ENCODE assay signal across 8 cellular contexts in genomic region chr3:30511524-30512278, GRCh38.
A peak's percentile ranks its signal among the peaks of the same experiment; 100 is the strongest.
DNase-seq lines count a peak whose midpoint lies in the region; ATAC-seq and TF ChIP-seq lines count a peak whose summit lies in the region.

No MANE protein-coding gene starts in this region.

- POLR2A ChIA-PET in activated CD8-positive, alpha-beta T cell treated with anti-CD3 and anti-CD28 coated beads for 36 hours (lab: Charles Lee): no interaction called here
- POLR2A ChIA-PET in activated CD8-positive, alpha-beta T cell treated with anti-CD3 and anti-CD28 coated beads, Interleukin-2, amount 10 ng/mL, durations not matched to agents 7 days and 5 days (lab: Charles Lee): no interaction called here

- no peaks in the 10 kb centered on the region for H3K9me3 Mint-ChIP-seq in activated CD8-positive, alpha-beta T cell treated with anti-CD3 and anti-CD28 coated beads for 36 hours
- H3K9me3 Mint-ChIP-seq in activated CD8-positive, alpha-beta T cell treated with anti-CD3 and anti-CD28 coated beads, Interleukin-2, amount 10 ng/mL, durations not matched to agents 7 days and 5 days (ENCODE audit: insufficient read depth): no peaks in the 10 kb centered on the region
- peaks cover 4% of the 10 kb centered on the region for H3K9me3 Mint-ChIP-seq in activated T-helper 17 cell treated with anti-CD3 and anti-CD28 coated beads, Interleukin-2, amount 50 U/mL, for 72 hours

- CTCF ChIA-PET in activated CD8-positive, alpha-beta T cell treated with anti-CD3 and anti-CD28 coated beads for 36 hours (lab: Charles Lee): interaction anchor here (0.7 kb wide), 1 partner anchor 8 kb away, joined by 3 read pairs; no protein-coding TSS in a partner anchor
- CTCF ChIA-PET in activated CD8-positive, alpha-beta T cell treated with anti-CD3 and anti-CD28 coated beads, Interleukin-2, amount 10 ng/mL, durations not matched to agents 7 days and 5 days (lab: Charles Lee): interaction anchor here (0.7 kb wide), 1 partner anchor 222 kb away, joined by 3 read pairs; no protein-coding TSS in a partner anchor

- DNase-seq in activated CD8-positive, alpha-beta T cell treated with anti-CD3 and anti-CD28 coated beads for 36 hours: peak; percentile 40
- no peak for DNase-seq in activated CD8-positive, alpha-beta T cell treated with anti-CD3 and anti-CD28 coated beads, Interleukin-2, amount 10 ng/mL, durations not matched to agents 7 days and 5 days
- peak; percentile 58 for DNase-seq in hepatocyte (ENCODE audit: low spot score)
- peak in 1 of 2 donors; percentile 52 for DNase-seq in tibial nerve (ENCODE audit: low spot score in 2 of 2)
- DNase-seq in NCI-H82 (lab: John Stamatoyannopoulos, UW): no peak
- no peak for DNase-seq in mesenteric fat pad (ENCODE audit: low spot score)

- H2AFZ ChIP-seq in hepatocyte: no peak overlapping the region

- ATAC-seq in activated CD8-positive, alpha-beta T cell treated with anti-CD3 and anti-CD28 coated beads for 36 hours: no peak
- ATAC-seq in activated CD8-positive, alpha-beta T cell treated with anti-CD3 and anti-CD28 coated beads, Interleukin-2, amount 10 ng/mL, durations not matched to agents 7 days and 5 days: no peak
- peak; percentile 44 for ATAC-seq in activated T-helper 17 cell treated with anti-CD3 and anti-CD28 coated beads, Interleukin-2, amount 50 U/mL, for 72 hours (replicated peaks)
- no peak for ATAC-seq in GM18517 (IDR thresholded peaks at IDR 0.05; ENCODE audit: unreplicated experiment)

- peaks cover 12% of the 10 kb centered on the region for H3K4me1 Mint-ChIP-seq in activated CD8-positive, alpha-beta T cell treated with anti-CD3 and anti-CD28 coated beads for 36 hours (ENCODE audit: low read depth)
- H3K4me1 Mint-ChIP-seq in activated CD8-positive, alpha-beta T cell treated with anti-CD3 and anti-CD28 coated beads, Interleukin-2, amount 10 ng/mL, durations not matched to agents 7 days and 5 days (ENCODE audit: low read depth): peaks cover 7% of the 10 kb centered on the region
- H3K4me1 Mint-ChIP-seq in activated T-helper 17 cell treated with anti-CD3 and anti-CD28 coated beads, Interleukin-2, amount 50 U/mL, for 72 hours: peaks cover 5% of the 10 kb centered on the region

- H3K9me3 ChIP-seq in hepatocyte (ENCODE audit: low read depth): no peaks in the 10 kb centered on the region
- H3K9me3 ChIP-seq in tibial nerve: no peaks in the 10 kb centered on the region

- no peaks in the 10 kb centered on the region for H3K27me3 Mint-ChIP-seq in activated CD8-positive, alpha-beta T cell treated with anti-CD3 and anti-CD28 coated beads for 36 hours
- H3K27me3 Mint-ChIP-seq in activated CD8-positive, alpha-beta T cell treated with anti-CD3 and anti-CD28 coated beads, Interleukin-2, amount 10 ng/mL, durations not matched to agents 7 days and 5 days (ENCODE audit: low read depth): no peaks in the 10 kb centered on the region
- no peaks in the 10 kb centered on the region for H3K27me3 Mint-ChIP-seq in activated T-helper 17 cell treated with anti-CD3 and anti-CD28 coated beads, Interleukin-2, amount 50 U/mL, for 72 hours

- no peak for TF ChIP-seq CTCF in activated CD8-positive, alpha-beta T cell treated with anti-CD3 and anti-CD28 coated beads for 36 hours (IDR thresholded peaks at IDR 0.05)
- TF ChIP-seq CTCF in hepatocyte (IDR thresholded peaks at IDR 0.05; ENCODE audit: poor library complexity): no peak
- peak in 1 of 5 experiments; percentile 8 for TF ChIP-seq CTCF in tibial nerve (IDR thresholded peaks at IDR 0.05)

- H3K4me1 ChIP-seq in hepatocyte (ENCODE audit: insufficient read depth) (no peaks in the 10 kb centered on the region), tibial nerve (peaks cover 0 to 32% (median 9%) of the 10 kb centered on the region in 4 donors)

- intact Hi-C loops in activated CD8-positive, alpha-beta T cell treated with anti-CD3 and anti-CD28 coated beads for 36 hours (cut with micrococcal nuclease): no loop called here

- no peak overlapping the region for H3K4me3 ChIP-seq in hepatocyte
- no peak overlapping the region for H3K4me3 ChIP-seq in tibial nerve

- no peak overlapping the region for H3K4me2 ChIP-seq in hepatocyte

- H4K20me1 ChIP-seq in hepatocyte (ENCODE audit: insufficient read depth, poor library complexity, severe bottlenecking): no peaks in the 10 kb centered on the region

- H3K9me2 ChIP-seq in hepatocyte (replicated peaks; ENCODE audit: insufficient read depth): no peaks in the 10 kb centered on the region

- TF ChIP-seq EP300 in tibial nerve (IDR thresholded peaks at IDR 0.05): peak in 1 of 2 donors; percentile 95

- no peaks in the 10 kb centered on the region for H3K79me2 ChIP-seq in hepatocyte

- no peaks in the 10 kb centered on the region for H3K36me3 Mint-ChIP-seq in activated CD8-positive, alpha-beta T cell treated with anti-CD3 and anti-CD28 coated beads for 36 hours (ENCODE audit: low read depth)
- no peaks in the 10 kb centered on the region for H3K36me3 Mint-ChIP-seq in activated CD8-positive, alpha-beta T cell treated with anti-CD3 and anti-CD28 coated beads, Interleukin-2, amount 10 ng/mL, durations not matched to agents 7 days and 5 days (ENCODE audit: low read depth)
- no peaks in the 10 kb centered on the region for H3K36me3 Mint-ChIP-seq in activated T-helper 17 cell treated with anti-CD3 and anti-CD28 coated beads, Interleukin-2, amount 50 U/mL, for 72 hours (ENCODE audit: low read depth)

- WGBS in hepatocyte (ENCODE audit: low lambda C conversion rate, missing lambda C conversion rate): 67% methylated on average over 9 of the region's 9 CpGs
- WGBS in tibial nerve, 2 donors: 42 to 54% methylated on average over 9 of the region's 9 CpGs

- no peak overlapping the region for H3K4me3 Mint-ChIP-seq in activated CD8-positive, alpha-beta T cell treated with anti-CD3 and anti-CD28 coated beads for 36 hours
- H3K4me3 Mint-ChIP-seq in activated CD8-positive, alpha-beta T cell treated with anti-CD3 and anti-CD28 coated beads, Interleukin-2, amount 10 ng/mL, durations not matched to agents 7 days and 5 days: no peak overlapping the region
- H3K4me3 Mint-ChIP-seq in activated T-helper 17 cell treated with anti-CD3 and anti-CD28 coated beads, Interleukin-2, amount 50 U/mL, for 72 hours: no peak overlapping the region

- TF ChIP-seq POLR2A in tibial nerve (IDR thresholded peaks at IDR 0.05): no peak

- H3K27me3 ChIP-seq in hepatocyte: no peaks in the 10 kb centered on the region
- H3K27me3 ChIP-seq in tibial nerve: no peaks in the 10 kb centered on the region

- H3K36me3 ChIP-seq in hepatocyte (replicated peaks; ENCODE audit: insufficient read depth, low read depth): no peaks in the 10 kb centered on the region
- no peaks in the 10 kb centered on the region for H3K36me3 ChIP-seq in tibial nerve

- H3K27ac ChIP-seq in hepatocyte (peak overlapping the region; percentile 44), tibial nerve (peak overlapping the region in 3 of 4 donors; percentile 43 to 73 (median 67))

- H3K27ac Mint-ChIP-seq in activated CD8-positive, alpha-beta T cell treated with anti-CD3 and anti-CD28 coated beads for 36 hours: no peak overlapping the region
- no peak overlapping the region for H3K27ac Mint-ChIP-seq in activated CD8-positive, alpha-beta T cell treated with anti-CD3 and anti-CD28 coated beads, Interleukin-2, amount 10 ng/mL, durations not matched to agents 7 days and 5 days
- H3K27ac Mint-ChIP-seq in activated T-helper 17 cell treated with anti-CD3 and anti-CD28 coated beads, Interleukin-2, amount 50 U/mL, for 72 hours: no peak overlapping the region

Comparison
In these comparisons a context has a peak if more than half of its experiments do, and no peak if none do; other contexts are left out.
1. DNase-seq: peak in activated CD8-positive, alpha-beta T cell treated with anti-CD3 and anti-CD28 coated beads for 36 hours (single experiment) and hepatocyte (single experiment); none in activated CD8-positive, alpha-beta T cell treated with anti-CD3 and anti-CD28 coated beads, Interleukin-2, amount 10 ng/mL, durations not matched to agents 7 days and 5 days (single experiment), NCI-H82 (single experiment) and mesenteric fat pad (single experiment).